10 cellular contexts compared by ENCODE assay signal in the genomic region with DNA sequence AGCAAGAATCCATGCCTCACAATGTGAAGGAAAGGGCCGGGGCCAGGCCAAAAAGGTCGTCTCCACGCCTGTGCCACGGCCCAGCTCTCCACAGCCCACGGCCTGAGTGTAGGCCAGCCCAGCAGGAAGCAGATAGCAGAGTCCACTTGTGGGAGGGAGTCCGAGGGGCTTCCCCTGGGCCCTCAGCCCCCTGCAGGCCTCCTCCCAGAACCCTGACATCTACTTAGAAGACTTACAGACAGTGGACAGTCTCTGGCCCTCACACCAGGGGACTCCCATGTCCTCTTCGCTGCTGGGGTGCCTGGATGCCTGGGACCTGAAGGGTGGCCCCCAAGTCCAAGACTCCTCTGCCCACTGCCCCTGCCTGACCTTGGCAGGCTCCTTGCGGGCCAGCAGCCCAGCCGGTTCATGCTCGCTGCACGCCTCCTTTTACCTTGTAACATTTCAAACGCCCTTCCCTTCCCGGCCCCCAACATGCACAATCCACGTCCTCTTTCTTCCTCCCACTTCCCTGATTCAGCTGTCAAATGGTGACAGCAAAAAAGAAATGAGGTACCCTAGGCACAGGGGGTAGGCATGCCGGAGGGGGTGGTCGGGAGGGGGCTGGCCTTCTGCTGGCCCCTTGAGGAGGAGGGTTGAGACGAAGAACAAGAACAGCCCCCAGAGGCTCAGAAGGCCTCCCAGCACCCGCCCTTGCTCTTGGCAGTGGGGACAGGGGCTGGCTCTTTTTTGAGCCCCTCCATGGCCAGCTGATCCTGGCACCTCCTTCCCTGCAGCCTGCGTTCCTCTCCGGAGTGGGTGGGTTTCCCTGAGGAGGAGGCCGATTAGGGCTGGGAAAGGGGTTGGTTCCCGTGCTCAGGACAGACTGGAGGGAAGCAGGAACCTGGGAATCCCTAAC. TPM values are rescaled to one million over a fixed set of nuclear protein-coding genes. Genes with fewer than 3 reads are reported as not detected.
DNase-seq lines count a peak whose midpoint lies in the region; ATAC-seq, FAIRE-seq and TF ChIP-seq lines count a peak whose summit lies in the region.
"Had no signal": no experiment of that assay in that cellular context is flagged by ENCODE, and none has a peak within 500 bp of the region (broad histone marks: within the 10 kb centered on the region; RNA-seq: fewer than 3 reads in every experiment).

No MANE protein-coding gene starts in this region.

- no peak for FAIRE-seq in pancreas (lab: Jason Lieb, UNC)
- FAIRE-seq in GM19239 (lab: Jason Lieb, UNC): no peak

- H3K4me3 Mint-ChIP-seq in activated naive CD8-positive, alpha-beta T cell treated with anti-CD3 and anti-CD28 coated beads, Interleukin-2, amount 50 U/mL, for 24 hours: peak overlapping the region; percentile 99
- H3K4me3 Mint-ChIP-seq in nephron progenitor cell: peak overlapping the region; percentile 28

- H3K4me3 ChIP-seq in DND-41 (ENCODE audit: low read depth in 1 of 2, low read length in 2 of 2) (peak overlapping the region in 1 of 2 experiments; percentile 60; a peak in 1 of 4 replicates), NB4 (ENCODE audit: low read depth, low read length) (peak overlapping the region; percentile 80), pancreas (peak overlapping the region in 1 of 4 donors; percentile 28)

- H3K36me3 ChIP-seq in DND-41 (ENCODE audit: insufficient read depth, low read length): peaks cover 20% of the 10 kb centered on the region
- no peaks in the 10 kb centered on the region for H3K36me3 ChIP-seq in pancreas

- H3K4me1 Mint-ChIP-seq in activated naive CD8-positive, alpha-beta T cell treated with anti-CD3 and anti-CD28 coated beads, Interleukin-2, amount 50 U/mL, for 24 hours: peaks cover 89% of the 10 kb centered on the region
- peaks cover 82% of the 10 kb centered on the region for H3K4me1 Mint-ChIP-seq in nephron progenitor cell

- no peak for ATAC-seq in DND-41 (ENCODE audit: insufficient read depth, low read depth)
- ATAC-seq in activated naive CD8-positive, alpha-beta T cell treated with anti-CD3 and anti-CD28 coated beads, Interleukin-2, amount 50 U/mL, for 24 hours: no peak
- ATAC-seq in pancreas: no peak
- no peak for ATAC-seq in HG02938 (IDR thresholded peaks at IDR 0.05; ENCODE audit: unreplicated experiment)

- DNase-seq in DND-41: peak; percentile 46
- peak; percentile 60 for DNase-seq in NB4 (ENCODE audit: low read depth)
- peak; percentile 32 for DNase-seq in activated naive CD8-positive, alpha-beta T cell treated with anti-CD3 and anti-CD28 coated beads, Interleukin-2, amount 50 U/mL, for 24 hours
- no peak for DNase-seq in nephron progenitor cell
- no peak for DNase-seq in pancreas
- no peak for DNase-seq in stimulated activated CD4-positive, alpha-beta T cell treated with anti-CD3 and anti-CD28 coated beads, Interleukin-15, amount 100 ng/mL, for 24 hours
- no peak for DNase-seq in GM19239 (ENCODE audit: insufficient read length, low spot score)
- DNase-seq: cerebellar nuclear complex, NCI-H2171 treated with DMSO at 0.1 percent for 48 hours had no signal

- H4K20me1 ChIP-seq in DND-41 (ENCODE audit: insufficient read depth, low read length): no peaks in the 10 kb centered on the region

- peak overlapping the region; percentile 68 for H3K4me2 ChIP-seq in DND-41 (ENCODE audit: insufficient read depth, low read length)

- peaks cover 28% of the 10 kb centered on the region for H3K79me2 ChIP-seq in DND-41 (ENCODE audit: insufficient read depth, low read length)

- H3K9ac ChIP-seq in DND-41 (ENCODE audit: low read depth, low read length): peak overlapping the region; percentile 75

- H3K27ac ChIP-seq in DND-41 (ENCODE audit: low read length) (peak overlapping the region; percentile 98), pancreas (no peak overlapping the region)

- H3K36me3 Mint-ChIP-seq in activated naive CD8-positive, alpha-beta T cell treated with anti-CD3 and anti-CD28 coated beads, Interleukin-2, amount 50 U/mL, for 24 hours (ENCODE audit: low read depth): peaks cover 30% of the 10 kb centered on the region
- no peaks in the 10 kb centered on the region for H3K36me3 Mint-ChIP-seq in nephron progenitor cell (ENCODE audit: low read depth)

- TF ChIP-seq POLR2A in NB4 (IDR thresholded peaks at IDR 0.05; ENCODE audit: extremely low read depth, insufficient read length): no peak

- H3K27me3 ChIP-seq in DND-41 (ENCODE audit: insufficient read depth, low read length, poor library complexity): no peaks in the 10 kb centered on the region
- no peaks in the 10 kb centered on the region for H3K27me3 ChIP-seq in pancreas

- H3K9me3 Mint-ChIP-seq in activated naive CD8-positive, alpha-beta T cell treated with anti-CD3 and anti-CD28 coated beads, Interleukin-2, amount 50 U/mL, for 24 hours: no peaks in the 10 kb centered on the region
- no peaks in the 10 kb centered on the region for H3K9me3 Mint-ChIP-seq in nephron progenitor cell

- H2AFZ ChIP-seq in DND-41 (ENCODE audit: low read depth, low read length): no peak overlapping the region

- H3K4me1 ChIP-seq in DND-41 (ENCODE audit: insufficient read depth, low read length) (peaks cover 90% of the 10 kb centered on the region), pancreas (no peaks in the 10 kb centered on the region)

- WGBS in pancreas, 2 donors: 77 to 81% methylated on average over 22 of the region's 22 CpGs

- intact Hi-C loops in pancreas (cut with DNase I): no loop called here

- H3K27ac Mint-ChIP-seq in activated naive CD8-positive, alpha-beta T cell treated with anti-CD3 and anti-CD28 coated beads, Interleukin-2, amount 50 U/mL, for 24 hours: peak overlapping the region; percentile 99
- H3K27ac Mint-ChIP-seq in nephron progenitor cell: peak overlapping the region; percentile 58

- H3K27me3 Mint-ChIP-seq in activated naive CD8-positive, alpha-beta T cell treated with anti-CD3 and anti-CD28 coated beads, Interleukin-2, amount 50 U/mL, for 24 hours: no peaks in the 10 kb centered on the region
- H3K27me3 Mint-ChIP-seq in nephron progenitor cell (ENCODE audit: low read depth, poor library complexity): peaks cover 11% of the 10 kb centered on the region

- H3K9me3 ChIP-seq in DND-41 (ENCODE audit: insufficient read depth, low read length, severe bottlenecking): no peaks in the 10 kb centered on the region
- H3K9me3 ChIP-seq in pancreas: no peaks in the 10 kb centered on the region

- no peak for TF ChIP-seq CTCF in DND-41 (IDR thresholded peaks at IDR 0.05; ENCODE audit: borderline replicate concordance, extremely low read depth, low read length, poor library complexity, severe bottlenecking)
- TF ChIP-seq CTCF in NB4 (IDR thresholded peaks at IDR 0.05; ENCODE audit: low read depth, low read length): no peak
- no peak for TF ChIP-seq CTCF in nephron progenitor cell (IDR thresholded peaks at IDR 0.05)
- no peak for TF ChIP-seq CTCF in pancreas (IDR thresholded peaks at IDR 0.05)

RNA-seq across cellular contexts. Expression of gene PTPN7, which starts 1.0 kb away (rescaled TPM):
- total RNA-seq in pancreas: 1 to 10 TPM in 4 of 6 donors, under 1 TPM in 2; 0.23 to 2.9 (median 1.0) TPM
- 1 to 10 TPM in 1 of 2 donors, under 1 TPM in 1; 0.61 to 1.2 TPM for polyA plus RNA-seq in pancreas

RNA-seq across cellular contexts. Expression of gene ARL8A, which starts 16.9 kb away (rescaled TPM):
- total RNA-seq in pancreas: 10 to 100 TPM; 17.9 to 30.4 (median 24.8) TPM
- polyA plus RNA-seq in pancreas: 10 to 100 TPM; 14.8 to 20.5 TPM

RNA-seq across cellular contexts. Expression of gene LGR6, which starts 32.2 kb away (rescaled TPM):
- under 1 TPM in 3 of 6 donors, not detected in 3; 0.06 to 0.20 (median 0.06) TPM for total RNA-seq in pancreas
- under 1 TPM; 0.15 to 0.47 TPM for polyA plus RNA-seq in pancreas

RNA-seq across cellular contexts. Expression of gene GPR37L1, which starts 38.7 kb away (rescaled TPM):
- total RNA-seq in pancreas: under 1 TPM in 4 of 6 donors, not detected in 2; 0.03 to 0.25 (median 0.07) TPM
- under 1 TPM; 0.02 to 0.11 TPM for polyA plus RNA-seq in pancreas

Comparison
In these comparisons a context has a peak if more than half of its experiments do, and no peak if none do; other contexts are left out.
1. DNase-seq: peak in DND-41 (single experiment), NB4 (single experiment) and activated naive CD8-positive, alpha-beta T cell treated with anti-CD3 and anti-CD28 coated beads, Interleukin-2, amount 50 U/mL, for 24 hours (single experiment); none in nephron progenitor cell (single experiment), pancreas (0 of 6), stimulated activated CD4-positive, alpha-beta T cell treated with anti-CD3 and anti-CD28 coated beads, Interleukin-15, amount 100 ng/mL, for 24 hours (single experiment) and GM19239 (single experiment).